In genomic region chr12:31896514-31897039, GRCh38 we compare ENCODE assay signal across 1 cellular context.
TF ChIP-seq lines count a peak whose summit lies in the region.

No MANE protein-coding gene starts in this region.

TF ChIP-seq in K562, 482 proteins besides CTCF, POLR2A, EP300 and RAD21 (continued from another document and continues in another):
- TF ChIP-seq ELF4 (CRISPR knock-in tag; IDR thresholded peaks at IDR 0.05), result 0 out of 2 replicates have a peak, but pooled peaks have one; percentile 34
- peak; percentile 68; the same call in 1 of the 2 replicates for TF ChIP-seq HMBOX1 (IDR thresholded peaks at IDR 0.05)
- TF ChIP-seq CHAMP1 (IDR thresholded peaks at IDR 0.05), result peak; percentile 57
- TF ChIP-seq FOXK2 (conservative IDR thresholded peaks at IDR 0.05 in 1 of 2, IDR thresholded peaks at IDR 0.05 in 1 of 2; ENCODE audit: low read depth in 2 of 2), result peak; percentile 67 to 71; a peak in 1 of 4 replicates
- TF ChIP-seq KHSRP (IDR thresholded peaks at IDR 0.05), result no peak
- TF ChIP-seq SOX6 (IDR thresholded peaks at IDR 0.05), result peak; percentile 97
- peak in 1 of 2 experiments; percentile 96; a peak in 2 of 4 replicates for TF ChIP-seq MLLT1 (IDR thresholded peaks at IDR 0.05)
- peak; percentile 80 for TF ChIP-seq TCF3 (CRISPR knock-in tag; IDR thresholded peaks at IDR 0.05)
- TF ChIP-seq PCBP2 (IDR thresholded peaks at IDR 0.05; ENCODE audit: low read depth, low read length, poor library complexity, severe bottlenecking), result no peak
- TF ChIP-seq SMARCA5 (IDR thresholded peaks at IDR 0.05), result no peak
- 0 out of 4 replicates have a peak, but pooled peaks of 1 of the 2 experiments have one; percentile 50 for TF ChIP-seq ZNF318 (IDR thresholded peaks at IDR 0.05; ENCODE audit: borderline replicate concordance in 1 of 2, low read depth in 1 of 2)
- TF ChIP-seq ZNF143 (CRISPR knock-in tag; IDR thresholded peaks at IDR 0.05), result no peak
- no peak for TF ChIP-seq MLX (CRISPR knock-in tag; conservative IDR thresholded peaks at IDR 0.05)
- peak; percentile 23; the same call in 1 of the 2 replicates for TF ChIP-seq GABPA (tag; conservative IDR thresholded peaks at IDR 0.05; ENCODE audit: low read depth)
- peak; percentile 84 for TF ChIP-seq HDAC3 (IDR thresholded peaks at IDR 0.05; ENCODE audit: borderline replicate concordance, partially characterized antibody)
- peak; percentile 83 for TF ChIP-seq EHMT2 (IDR thresholded peaks at IDR 0.05)
- peak; percentile 66; the same call in 1 of the 2 replicates for TF ChIP-seq ATF3 (IDR thresholded peaks at IDR 0.05)
- TF ChIP-seq ATF3 (CRISPR knock-in tag; conservative IDR thresholded peaks at IDR 0.05), result no peak
- TF ChIP-seq MEIS2 (IDR thresholded peaks at IDR 0.05; ENCODE audit: partially characterized antibody), result peak; percentile 88
- TF ChIP-seq GATA2 (CRISPR knock-in tag; IDR thresholded peaks at IDR 0.05), result peak; percentile 72
- TF ChIP-seq SNIP1 (IDR thresholded peaks at IDR 0.05; ENCODE audit: low read depth), result no peak
- peak; percentile 86 for TF ChIP-seq DPF2 (IDR thresholded peaks at IDR 0.05)
- peak; percentile 61; the same call in 1 of the 2 replicates for TF ChIP-seq GATAD2B (IDR thresholded peaks at IDR 0.05; ENCODE audit: borderline replicate concordance)
- peak in 1 of 2 experiments; percentile 81; a peak in 1 of 4 replicates for TF ChIP-seq RCOR1 (IDR thresholded peaks at IDR 0.05; ENCODE audit: borderline replicate concordance in 1 of 2, low read depth in 2 of 2, low read length in 2 of 2)
- TF ChIP-seq MNT (conservative IDR thresholded peaks at IDR 0.05), result peak in 1 of 2 experiments; percentile 45; a peak in 1 of 4 replicates
- peak; percentile 20 to 34; a peak in 1 of 4 replicates for TF ChIP-seq ARNT (IDR thresholded peaks at IDR 0.05)
- TF ChIP-seq NFIC (IDR thresholded peaks at IDR 0.05), result peak; percentile 60
- peak; percentile 35; the same call in 1 of the 2 replicates for TF ChIP-seq MYC (IDR thresholded peaks at IDR 0.05; ENCODE audit: low read depth, low read length)
- TF ChIP-seq MYC (CRISPR knock-in tag; IDR thresholded peaks at IDR 0.05; ENCODE audit: borderline replicate concordance, low read depth), result no peak
- peak; percentile 94 for TF ChIP-seq ZEB2 (IDR thresholded peaks at IDR 0.05)
- TF ChIP-seq FOXP4 (CRISPR knock-in tag; IDR thresholded peaks at IDR 0.05; ENCODE audit: borderline replicate concordance), result no peak
- TF ChIP-seq CBFA2T3 (IDR thresholded peaks at IDR 0.05), result peak; percentile 90
- peak; percentile 82 for TF ChIP-seq CCNT2 (IDR thresholded peaks at IDR 0.05; ENCODE audit: borderline replicate concordance, extremely low read depth, insufficient read length, low read depth, low read length)
- 0 out of 2 replicates have a peak, but pooled peaks have one; percentile 8 for TF ChIP-seq ATF4 (CRISPR knock-in tag; IDR thresholded peaks at IDR 0.05)
- TF ChIP-seq MCM2 (IDR thresholded peaks at IDR 0.05; ENCODE audit: low read depth), result no peak
- TF ChIP-seq DIDO1 (tag; IDR thresholded peaks at IDR 0.05; ENCODE audit: low read depth), result peak; percentile 22; the same call in 1 of the 2 replicates
- TF ChIP-seq MTA2 (IDR thresholded peaks at IDR 0.05; ENCODE audit: low read depth), result peak; percentile 66; the same call in 1 of the 2 replicates
- no peak for TF ChIP-seq ZNF740 (CRISPR knock-in tag; IDR thresholded peaks at IDR 0.05)
- no peak for TF ChIP-seq ZNF740 (tag; IDR thresholded peaks at IDR 0.05)
- TF ChIP-seq SMARCA4 (IDR thresholded peaks at IDR 0.05), result peak; percentile 91
- TF ChIP-seq HDAC6 (IDR thresholded peaks at IDR 0.05; ENCODE audit: low read depth, low read length), result no peak
